In the genomic region with DNA sequence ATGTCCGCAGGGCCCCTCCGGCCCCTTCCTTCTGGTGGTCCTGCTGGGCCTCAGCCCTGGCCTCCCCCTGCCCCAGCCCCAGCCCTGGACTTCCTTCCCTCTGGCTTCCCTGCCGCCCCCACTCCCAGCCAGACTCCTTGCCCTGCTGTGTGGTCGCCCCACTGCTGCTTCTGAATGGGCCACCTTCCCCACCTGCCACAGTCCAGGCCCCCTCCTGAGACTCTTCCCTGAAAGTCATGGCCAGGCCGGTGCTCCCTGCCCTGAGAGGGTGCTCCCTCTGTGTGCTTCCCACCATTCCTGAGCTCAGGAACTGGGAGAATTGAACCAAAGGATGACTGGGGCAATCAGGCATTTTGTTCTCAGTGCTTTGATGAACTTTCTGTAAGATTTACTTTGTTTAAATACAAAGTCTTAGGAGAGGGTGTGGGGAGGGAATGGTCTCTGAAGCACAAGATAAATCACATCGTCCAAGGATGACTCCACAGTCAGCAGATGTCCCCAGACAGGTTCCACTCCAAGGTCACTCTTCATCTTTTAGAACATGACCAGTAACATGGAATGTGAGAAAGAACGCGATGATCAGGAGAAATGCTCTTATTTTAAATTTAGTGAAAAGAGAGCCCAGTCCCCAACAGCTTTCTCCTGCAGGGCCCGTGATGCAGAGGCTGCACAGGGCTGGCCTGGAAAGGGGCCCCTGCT, we compare ENCODE assay signal across 9 cellular contexts. TPM values are rescaled to one million over a fixed set of nuclear protein-coding genes. Genes with fewer than 3 reads are reported as not detected.
A peak's percentile ranks its signal among the peaks of the same experiment; 100 is the strongest.
DNase-seq lines count a peak whose midpoint lies in the region; ATAC-seq and TF ChIP-seq lines count a peak whose summit lies in the region.
"Had no signal": no experiment of that assay in that cellular context is flagged by ENCODE, and none has a peak within 500 bp of the region (broad histone marks: within the 10 kb centered on the region; RNA-seq: fewer than 3 reads in every experiment).

No MANE protein-coding gene starts in this region.

- WGBS in lung, 2 donors, result 39 to 47% methylated on average over 9 of the region's 9 CpGs
- WGBS in tibial nerve, 2 donors, result 46 to 52% methylated on average over 9 of the region's 9 CpGs

- H3K4me3 Mint-ChIP-seq in activated CD4-positive, alpha-beta T cell treated with anti-CD3 and anti-CD28 coated beads, Interleukin-2, amount 10 ng/mL, durations not matched to agents 24 days and 14 days, result peak overlapping the region; percentile 97

- DNase-seq in activated CD4-positive, alpha-beta T cell treated with anti-CD3 and anti-CD28 coated beads, Interleukin-2, amount 10 ng/mL, durations not matched to agents 24 days and 14 days, result no peak
- no peak for DNase-seq in activated CD4-positive, alpha-beta T cell treated with anti-CD3 and anti-CD28 coated beads for 48 hours
- DNase-seq in amniotic epithelial cell (ENCODE audit: low read depth), result peak; percentile 6
- no peak for DNase-seq in lung (ENCODE audit: low spot score)
- no peak for DNase-seq in tibial nerve (ENCODE audit: low spot score in 2 of 2)
- no peak for DNase-seq in foreskin keratinocyte
- DNase-seq: SHP77 had no signal

- H3K9me3 ChIP-seq in lung (ENCODE audit: control insufficient read depth in 2 of 2, insufficient read depth in 1 of 2, low read length in 1 of 2), result no peaks in the 10 kb centered on the region
- H3K9me3 ChIP-seq in tibial nerve, result no peaks in the 10 kb centered on the region

- peak overlapping the region; percentile 43 to 49 for H3K27ac ChIP-seq in lung (ENCODE audit: low read depth in 1 of 2, low read length in 1 of 2)
- H3K27ac ChIP-seq in tibial nerve, result peak overlapping the region; percentile 53 to 88 (median 77)
- H3K27ac ChIP-seq in foreskin keratinocyte, result no peak overlapping the region

- TF ChIP-seq POLR2A in tibial nerve (IDR thresholded peaks at IDR 0.05), result no peak

- H3K9me3 Mint-ChIP-seq in activated CD4-positive, alpha-beta T cell treated with anti-CD3 and anti-CD28 coated beads, Interleukin-2, amount 10 ng/mL, durations not matched to agents 24 days and 14 days, result no peaks in the 10 kb centered on the region

- H3K27me3 Mint-ChIP-seq in activated CD4-positive, alpha-beta T cell treated with anti-CD3 and anti-CD28 coated beads, Interleukin-2, amount 10 ng/mL, durations not matched to agents 24 days and 14 days, result no peaks in the 10 kb centered on the region

- TF ChIP-seq CTCF in lung (IDR thresholded peaks at IDR 0.05; ENCODE audit: control extremely low read depth, extremely low read depth), result no peak
- TF ChIP-seq CTCF in tibial nerve (IDR thresholded peaks at IDR 0.05), result no peak
- no peak for TF ChIP-seq CTCF in foreskin keratinocyte (conservative IDR thresholded peaks at IDR 0.05)

- H3K27ac Mint-ChIP-seq in activated CD4-positive, alpha-beta T cell treated with anti-CD3 and anti-CD28 coated beads, Interleukin-2, amount 10 ng/mL, durations not matched to agents 24 days and 14 days, result peak overlapping the region; percentile 97

- ATAC-seq in lung (ENCODE audit: insufficient read depth, low FRiP score) (no peak), HG03097 (IDR thresholded peaks at IDR 0.05; ENCODE audit: low FRiP score, unreplicated experiment) (no peak), foreskin keratinocyte (no peak), GM18907 (IDR thresholded peaks at IDR 0.05; ENCODE audit: unreplicated experiment) (no peak)

- H3K4me1 ChIP-seq in lung (ENCODE audit: control insufficient read depth in 2 of 2, insufficient read depth in 2 of 2, low read length in 2 of 2) (peaks cover 0 to 7% of the 10 kb centered on the region in 2 donors), tibial nerve (peaks cover 0 to 22% (median 6%) of the 10 kb centered on the region in 4 donors), foreskin keratinocyte (no peaks in the 10 kb centered on the region)

- intact Hi-C loops in activated CD4-positive, alpha-beta T cell treated with anti-CD3 and anti-CD28 coated beads, Interleukin-2, amount 10 ng/mL, durations not matched to agents 24 days and 14 days (cut with micrococcal nuclease), result loop anchor here (2.0 kb wide), 2 partner anchors 19 to 39 kb away; a partner anchor contains a TSS

- peaks cover 49% of the 10 kb centered on the region for H3K36me3 Mint-ChIP-seq in activated CD4-positive, alpha-beta T cell treated with anti-CD3 and anti-CD28 coated beads, Interleukin-2, amount 10 ng/mL, durations not matched to agents 24 days and 14 days (ENCODE audit: low read depth)

- H3K4me1 Mint-ChIP-seq in activated CD4-positive, alpha-beta T cell treated with anti-CD3 and anti-CD28 coated beads, Interleukin-2, amount 10 ng/mL, durations not matched to agents 24 days and 14 days, result peaks cover 45% of the 10 kb centered on the region

- H3K27me3 ChIP-seq in lung (ENCODE audit: control insufficient read depth, insufficient read depth), result no peaks in the 10 kb centered on the region
- H3K27me3 ChIP-seq in tibial nerve, result no peaks in the 10 kb centered on the region
- H3K27me3 ChIP-seq in foreskin keratinocyte, result no peaks in the 10 kb centered on the region

- peak overlapping the region; percentile 11 for H3K4me3 ChIP-seq in lung
- peak overlapping the region; percentile 20 to 50 (median 44) for H3K4me3 ChIP-seq in tibial nerve

- TF ChIP-seq EP300 in tibial nerve (IDR thresholded peaks at IDR 0.05), result no peak

- peaks cover 0 to 4% of the 10 kb centered on the region in 2 donors for H3K36me3 ChIP-seq in lung (ENCODE audit: control insufficient read depth in 2 of 2, insufficient read depth in 2 of 2, low read length in 2 of 2)
- H3K36me3 ChIP-seq in tibial nerve, result peaks cover 0 to 43% (median 0%) of the 10 kb centered on the region in 3 donors

RNA-seq across cellular contexts. Expression of a gene that starts 0.8 kb away (rescaled TPM):
- total RNA-seq in activated CD4-positive, alpha-beta T cell treated with anti-CD3 and anti-CD28 coated beads, Interleukin-2, amount 10 ng/mL, durations not matched to agents 24 days and 14 days, result 26.2 and 26.7 TPM in 2 replicates
- total RNA-seq in lung (1 to 10 TPM; 2.5 to 2.6 TPM), tibial nerve (1 to 10 TPM in 2 of 4 donors, under 1 TPM in 2; 0.44 to 2.1 (median 1.1) TPM), foreskin keratinocyte (0.10 TPM in 1 of 2 replicates, not detected in the other)
- polyA plus RNA-seq in lung (1 to 10 TPM; 1.4 to 1.7 TPM), foreskin keratinocyte (0.08 and 0.20 TPM in 2 replicates)

RNA-seq across cellular contexts. Expression of a gene that starts 7.6 kb away (rescaled TPM):
- 73.6 and 74.8 TPM in 2 replicates for total RNA-seq in activated CD4-positive, alpha-beta T cell treated with anti-CD3 and anti-CD28 coated beads, Interleukin-2, amount 10 ng/mL, durations not matched to agents 24 days and 14 days
- total RNA-seq in lung, result 10 to 100 TPM; 11.1 to 21.7 TPM
- 10 to 100 TPM; 12.0 to 15.3 TPM for polyA plus RNA-seq in lung
- total RNA-seq in tibial nerve, result 10 to 100 TPM in 2 of 4 donors, 1 to 10 TPM in 2; 6.6 to 14.4 (median 9.9) TPM
- 28.0 and 28.9 TPM in 2 replicates for total RNA-seq in foreskin keratinocyte
- 67.6 and 70.0 TPM in 2 replicates for polyA plus RNA-seq in foreskin keratinocyte

RNA-seq across cellular contexts. Expression of a gene that starts 19.0 kb away (rescaled TPM):
- 16.9 and 19.8 TPM in 2 replicates for total RNA-seq in activated CD4-positive, alpha-beta T cell treated with anti-CD3 and anti-CD28 coated beads, Interleukin-2, amount 10 ng/mL, durations not matched to agents 24 days and 14 days
- total RNA-seq in lung (10 to 100 TPM in 1 of 2 donors, 1 to 10 TPM in 1; 7.7 to 12.1 TPM), tibial nerve (1 to 10 TPM; 3.5 to 7.8 (median 5.2) TPM), foreskin keratinocyte (4.6 and 4.8 TPM in 2 replicates)
- polyA plus RNA-seq in lung (1 to 10 TPM; 3.6 to 4.3 TPM), foreskin keratinocyte (5.7 and 6.5 TPM in 2 replicates)

RNA-seq across cellular contexts. Expression of a gene that starts 39.6 kb away (rescaled TPM):
- 25.4 and 26.1 TPM in 2 replicates for total RNA-seq in activated CD4-positive, alpha-beta T cell treated with anti-CD3 and anti-CD28 coated beads, Interleukin-2, amount 10 ng/mL, durations not matched to agents 24 days and 14 days
- total RNA-seq in lung (1 to 10 TPM; 1.0 to 4.5 TPM), tibial nerve (1 to 10 TPM in 1 of 4 donors, under 1 TPM in 2, not detected in 1; 0.39 to 3.3 (median 0.60) TPM), foreskin keratinocyte (0.41 and 1.6 TPM in 2 replicates)
- polyA plus RNA-seq in lung (1 to 10 TPM; 2.7 to 4.4 TPM), foreskin keratinocyte (1.4 and 3.4 TPM in 2 replicates)

RNA-seq across cellular contexts. Expression of a gene that starts 55.4 kb away (rescaled TPM):
- total RNA-seq in activated CD4-positive, alpha-beta T cell treated with anti-CD3 and anti-CD28 coated beads, Interleukin-2, amount 10 ng/mL, durations not matched to agents 24 days and 14 days, result 47.2 and 48.5 TPM in 2 replicates
- 10 to 100 TPM; 12.8 to 15.2 TPM for total RNA-seq in lung
- polyA plus RNA-seq in lung, result 10 to 100 TPM in 1 of 2 donors, 1 to 10 TPM in 1; 6.5 to 15.5 TPM
- total RNA-seq in tibial nerve, result 10 to 100 TPM in 2 of 4 donors, 1 to 10 TPM in 2; 6.5 to 27.5 (median 11.4) TPM
- total RNA-seq in foreskin keratinocyte, result 2.5 and 3.6 TPM in 2 replicates
- polyA plus RNA-seq in foreskin keratinocyte, result 2.4 and 2.9 TPM in 2 replicates
